Comparison of ENCODE assay signal across 10 cellular contexts in the genomic region with DNA sequence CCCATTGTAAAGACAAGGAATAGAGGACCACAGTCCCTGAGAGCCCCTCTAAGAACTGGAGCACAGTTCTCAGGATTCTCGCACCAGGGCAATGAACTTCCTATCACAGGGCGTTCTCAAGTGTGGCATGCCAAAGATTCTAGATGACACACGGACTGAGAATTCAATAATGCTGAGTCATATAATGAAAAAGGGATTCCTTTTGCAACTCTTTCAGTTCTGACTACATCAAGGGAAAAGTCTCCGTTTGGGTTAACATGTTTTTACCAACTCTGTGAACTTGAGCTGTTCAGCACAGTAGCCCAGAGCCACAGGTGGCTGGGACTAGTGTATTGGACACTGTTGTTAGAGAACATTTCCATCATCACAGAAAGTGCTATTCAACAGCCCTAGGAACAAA. TPM values are rescaled to one million over a fixed set of nuclear protein-coding genes. Genes with fewer than 3 reads are reported as not detected.
DNase-seq lines count a peak whose midpoint lies in the region; ATAC-seq and TF ChIP-seq lines count a peak whose summit lies in the region.
"Had no signal": no experiment of that assay in that cellular context is flagged by ENCODE, and none has a peak within 500 bp of the region (broad histone marks: within the 10 kb centered on the region; RNA-seq: fewer than 3 reads in every experiment).

No MANE protein-coding gene starts in this region.

- TF ChIP-seq EP300 in sigmoid colon (IDR thresholded peaks at IDR 0.05), result no peak

- H3K4me1 Mint-ChIP-seq in activated T-helper 2 cell treated with anti-CD3 and anti-CD28 coated beads, Interferon-gamma antibody, Interleukin-2, Interleukin-4, amounts not matched to agents 10 μg/mL and 5 μg/mL and 100 μg/mL, durations not matched to agents 14 hours and 24 hours and 36 hours (ENCODE audit: low read depth), result peaks cover 26% of the 10 kb centered on the region
- H3K4me1 Mint-ChIP-seq in glutamatergic neuron (ENCODE audit: low read depth, unreplicated experiment), result peaks cover 11% of the 10 kb centered on the region
- H3K4me1 Mint-ChIP-seq in stimulated activated memory B cell treated with anti-CD40 and anti-IgM and Interleukin-4, amounts not matched to agents 10 μg/mL and 1 μg/mL and 100 μg/mL, for 72 hours, result peaks cover 33% of the 10 kb centered on the region

- ATAC-seq in stimulated activated memory B cell treated with anti-CD40 and anti-IgM and Interleukin-4, amounts not matched to agents 10 μg/mL and 1 μg/mL and 100 μg/mL, for 72 hours, result no peak
- no peak for ATAC-seq in GM18870 (IDR thresholded peaks at IDR 0.05; ENCODE audit: unreplicated experiment)

- H3K4me3 Mint-ChIP-seq in activated T-helper 2 cell treated with anti-CD3 and anti-CD28 coated beads, Interferon-gamma antibody, Interleukin-2, Interleukin-4, amounts not matched to agents 10 μg/mL and 5 μg/mL and 100 μg/mL, durations not matched to agents 14 hours and 24 hours and 36 hours (ENCODE audit: low read depth), result no peak overlapping the region
- H3K4me3 Mint-ChIP-seq in glutamatergic neuron (ENCODE audit: unreplicated experiment), result no peak overlapping the region
- H3K4me3 Mint-ChIP-seq in stimulated activated memory B cell treated with anti-CD40 and anti-IgM and Interleukin-4, amounts not matched to agents 10 μg/mL and 1 μg/mL and 100 μg/mL, for 72 hours, result no peak overlapping the region

- peak overlapping the region; percentile 18 for H3K27ac Mint-ChIP-seq in activated T-helper 2 cell treated with anti-CD3 and anti-CD28 coated beads, Interferon-gamma antibody, Interleukin-2, Interleukin-4, amounts not matched to agents 10 μg/mL and 5 μg/mL and 100 μg/mL, durations not matched to agents 14 hours and 24 hours and 36 hours
- peak overlapping the region; percentile 28 for H3K27ac Mint-ChIP-seq in glutamatergic neuron (ENCODE audit: unreplicated experiment)
- no peak overlapping the region for H3K27ac Mint-ChIP-seq in stimulated activated memory B cell treated with anti-CD40 and anti-IgM and Interleukin-4, amounts not matched to agents 10 μg/mL and 1 μg/mL and 100 μg/mL, for 72 hours

- no peak for TF ChIP-seq POLR2A in sigmoid colon (IDR thresholded peaks at IDR 0.05)

- WGBS in sigmoid colon, 2 donors, result 67 to 71% methylated on average over 4 of the region's 4 CpGs

- H3K27ac ChIP-seq in HEK293 (ENCODE audit: extremely low read depth, low read depth, low read length) (no peak overlapping the region), sigmoid colon (peak overlapping the region in 1 of 4 donors; percentile 33)

- no peaks in the 10 kb centered on the region for H3K9me3 Mint-ChIP-seq in activated T-helper 2 cell treated with anti-CD3 and anti-CD28 coated beads, Interferon-gamma antibody, Interleukin-2, Interleukin-4, amounts not matched to agents 10 μg/mL and 5 μg/mL and 100 μg/mL, durations not matched to agents 14 hours and 24 hours and 36 hours
- peaks cover 10% of the 10 kb centered on the region for H3K9me3 Mint-ChIP-seq in glutamatergic neuron (ENCODE audit: unreplicated experiment)
- no peaks in the 10 kb centered on the region for H3K9me3 Mint-ChIP-seq in stimulated activated memory B cell treated with anti-CD40 and anti-IgM and Interleukin-4, amounts not matched to agents 10 μg/mL and 1 μg/mL and 100 μg/mL, for 72 hours

- POLR2A ChIA-PET in HEK293 (lab: Yijun Ruan, JAX), result no interaction called here

- H3K36me3 ChIP-seq in HEK293 (ENCODE audit: control insufficient read depth in 2 of 2, insufficient read depth in 1 of 2, low read length in 2 of 2), result peaks cover 23 to 47% of the 10 kb centered on the region in 2 experiments; a peak in 2 of 3 replicates
- H3K36me3 ChIP-seq in sigmoid colon, result peaks cover 13 to 48% (median 16%) of the 10 kb centered on the region in 4 donors

- CTCF ChIA-PET in HEK293 (lab: Yijun Ruan, JAX), result no interaction called here

- intact Hi-C loops in activated T-helper 2 cell treated with anti-CD3 and anti-CD28 coated beads, Interferon-gamma antibody, Interleukin-2, Interleukin-4, amounts not matched to agents 10 μg/mL and 5 μg/mL and 100 μg/mL, durations not matched to agents 14 hours and 24 hours and 36 hours (cut with micrococcal nuclease), result no loop called here
- intact Hi-C loops in sigmoid colon (cut with DNase I), result no loop called here

- H3K27me3 Mint-ChIP-seq in activated T-helper 2 cell treated with anti-CD3 and anti-CD28 coated beads, Interferon-gamma antibody, Interleukin-2, Interleukin-4, amounts not matched to agents 10 μg/mL and 5 μg/mL and 100 μg/mL, durations not matched to agents 14 hours and 24 hours and 36 hours (ENCODE audit: low read depth), result no peaks in the 10 kb centered on the region
- peaks cover 7% of the 10 kb centered on the region for H3K27me3 Mint-ChIP-seq in glutamatergic neuron (ENCODE audit: unreplicated experiment)
- no peaks in the 10 kb centered on the region for H3K27me3 Mint-ChIP-seq in stimulated activated memory B cell treated with anti-CD40 and anti-IgM and Interleukin-4, amounts not matched to agents 10 μg/mL and 1 μg/mL and 100 μg/mL, for 72 hours

- H3K4me3 ChIP-seq in HEK293 (ENCODE audit: low read depth, low read length), result no peak overlapping the region
- H3K4me3 ChIP-seq in sigmoid colon, result no peak overlapping the region

- H3K9me3 ChIP-seq in HEK293 (ENCODE audit: control insufficient read depth, insufficient read depth, low read depth, low read length), result no peaks in the 10 kb centered on the region
- H3K9me3 ChIP-seq in sigmoid colon, result no peaks in the 10 kb centered on the region

- peaks cover 27% of the 10 kb centered on the region for H3K36me3 Mint-ChIP-seq in activated T-helper 2 cell treated with anti-CD3 and anti-CD28 coated beads, Interferon-gamma antibody, Interleukin-2, Interleukin-4, amounts not matched to agents 10 μg/mL and 5 μg/mL and 100 μg/mL, durations not matched to agents 14 hours and 24 hours and 36 hours (ENCODE audit: low read depth)
- no peaks in the 10 kb centered on the region for H3K36me3 Mint-ChIP-seq in glutamatergic neuron (ENCODE audit: unreplicated experiment)
- H3K36me3 Mint-ChIP-seq in stimulated activated memory B cell treated with anti-CD40 and anti-IgM and Interleukin-4, amounts not matched to agents 10 μg/mL and 1 μg/mL and 100 μg/mL, for 72 hours, result peaks cover 15% of the 10 kb centered on the region

- DNase-seq in AG09319 (ENCODE audit: extremely low read depth, low read depth) (peak; percentile 68), glutamatergic neuron (no peak), sigmoid colon (no peak), NCI-H1105 (lab: John Stamatoyannopoulos, UW) (no peak)
- DNase-seq in activated T-helper 2 cell treated with anti-CD3 and anti-CD28 coated beads, Interferon-gamma antibody, Interleukin-2, Interleukin-4, amounts not matched to agents 10 μg/mL and 5 μg/mL and 100 μg/mL, durations not matched to agents 14 hours and 24 hours and 36 hours (ENCODE audit: low spot score), result no peak
- DNase-seq: midbrain, NCI-H1417 treated with DMSO at 0.1 percent for 48 hours had no signal

- no peaks in the 10 kb centered on the region for H3K27me3 ChIP-seq in sigmoid colon

- peaks cover 6% of the 10 kb centered on the region for H3K4me1 ChIP-seq in HEK293 (ENCODE audit: control insufficient read depth, insufficient read depth, low read length)
- peaks cover 0 to 33% (median 23%) of the 10 kb centered on the region in 4 donors for H3K4me1 ChIP-seq in sigmoid colon

- no peak for TF ChIP-seq CTCF in AG09319 (IDR thresholded peaks at IDR 0.05; ENCODE audit: low read depth, low read length)
- TF ChIP-seq CTCF in HEK293 (tag by site-specific recombination; IDR thresholded peaks at IDR 0.05), result no peak
- no peak for TF ChIP-seq CTCF in glutamatergic neuron (IDR thresholded peaks at IDR 0.05; ENCODE audit: partially characterized antibody, unreplicated experiment)
- no peak for TF ChIP-seq CTCF in sigmoid colon (IDR thresholded peaks at IDR 0.05)

TF ChIP-seq in HEK293, 187 proteins besides CTCF, POLR2A, EP300 and RAD21 (continues in another document):
- peak; percentile 70 for TF ChIP-seq SCRT2 (tag by site-specific recombination; IDR thresholded peaks at IDR 0.05)

RNA-seq across cellular contexts. Expression of gene MED20, which starts 3.4 kb away (rescaled TPM):
- total RNA-seq in activated T-helper 2 cell treated with anti-CD3 and anti-CD28 coated beads, Interferon-gamma antibody, Interleukin-2, Interleukin-4, amounts not matched to agents 10 μg/mL and 5 μg/mL and 100 μg/mL, durations not matched to agents 14 hours and 24 hours and 36 hours, result 23.7 and 24.3 TPM in 2 replicates
- total RNA-seq in glutamatergic neuron (ENCODE audit: unreplicated experiment) (30.9 TPM), sigmoid colon (10 to 100 TPM in 3 of 4 donors, 1 to 10 TPM in 1; 9.9 to 15.5 (median 13.7) TPM)
- polyA plus RNA-seq in sigmoid colon, result 10 to 100 TPM in 1 of 3 donors, 1 to 10 TPM in 2; 7.8 to 14.6 (median 9.4) TPM

RNA-seq across cellular contexts. Expression of gene BYSL, which starts 3.8 kb away (rescaled TPM):
- 58.2 and 60.5 TPM in 2 replicates for total RNA-seq in activated T-helper 2 cell treated with anti-CD3 and anti-CD28 coated beads, Interferon-gamma antibody, Interleukin-2, Interleukin-4, amounts not matched to agents 10 μg/mL and 5 μg/mL and 100 μg/mL, durations not matched to agents 14 hours and 24 hours and 36 hours
- total RNA-seq in glutamatergic neuron (ENCODE audit: unreplicated experiment) (36.2 TPM), sigmoid colon (1 to 10 TPM; 2.9 to 5.4 (median 4.6) TPM)
- polyA plus RNA-seq in sigmoid colon, result 10 to 100 TPM in 1 of 3 donors, 1 to 10 TPM in 2; 4.2 to 14.0 (median 9.6) TPM

RNA-seq across cellular contexts. Expression of gene USP49, which starts 22.4 kb away (rescaled TPM):
- total RNA-seq in activated T-helper 2 cell treated with anti-CD3 and anti-CD28 coated beads, Interferon-gamma antibody, Interleukin-2, Interleukin-4, amounts not matched to agents 10 μg/mL and 5 μg/mL and 100 μg/mL, durations not matched to agents 14 hours and 24 hours and 36 hours, result 6.1 and 6.4 TPM in 2 replicates
- total RNA-seq in glutamatergic neuron (ENCODE audit: unreplicated experiment) (14.7 TPM), sigmoid colon (1 to 10 TPM; 2.1 to 10.0 (median 3.1) TPM)
- polyA plus RNA-seq in sigmoid colon, result 1 to 10 TPM in 1 of 3 donors, under 1 TPM in 2; 0.23 to 1.9 (median 0.60) TPM

RNA-seq across cellular contexts. Expression of gene CCND3, which starts 24.1 kb away (rescaled TPM):
- total RNA-seq in activated T-helper 2 cell treated with anti-CD3 and anti-CD28 coated beads, Interferon-gamma antibody, Interleukin-2, Interleukin-4, amounts not matched to agents 10 μg/mL and 5 μg/mL and 100 μg/mL, durations not matched to agents 14 hours and 24 hours and 36 hours, result 207 and 217 TPM in 2 replicates
- 27.1 TPM for total RNA-seq in glutamatergic neuron (ENCODE audit: unreplicated experiment)
- total RNA-seq in sigmoid colon, result 100 to 1,000 TPM in 3 of 4 donors, 10 to 100 TPM in 1; 75.1 to 125 (median 110) TPM
- 100 to 1,000 TPM in 1 of 3 donors, 10 to 100 TPM in 2; 43.2 to 144 (median 46.7) TPM for polyA plus RNA-seq in sigmoid colon
